ENCODE assay signal across 1 cellular context in genomic region chr3:155991291-155991690, GRCh38.
TF ChIP-seq lines count a peak whose summit lies in the region.

No MANE protein-coding gene starts in this region.

TF ChIP-seq in GM23338, 12 proteins besides CTCF, POLR2A, EP300 and RAD21 (continued from another document):
- TF ChIP-seq ZNF462 (CRISPR knock-in tag; IDR thresholded peaks at IDR 0.05) = no peak
- TF ChIP-seq POLR2AphosphoS5 (IDR thresholded peaks at IDR 0.05; ENCODE audit: low read depth) = no peak
- TF ChIP-seq REST (IDR thresholded peaks at IDR 0.05; ENCODE audit: unreplicated experiment) = no peak
- no peak for TF ChIP-seq ETS1 (IDR thresholded peaks at IDR 0.05)
TF ChIP-seq in GM23338: peak in this region for 0.
